ENCODE assay signal across 8 cellular contexts in the genomic region with DNA sequence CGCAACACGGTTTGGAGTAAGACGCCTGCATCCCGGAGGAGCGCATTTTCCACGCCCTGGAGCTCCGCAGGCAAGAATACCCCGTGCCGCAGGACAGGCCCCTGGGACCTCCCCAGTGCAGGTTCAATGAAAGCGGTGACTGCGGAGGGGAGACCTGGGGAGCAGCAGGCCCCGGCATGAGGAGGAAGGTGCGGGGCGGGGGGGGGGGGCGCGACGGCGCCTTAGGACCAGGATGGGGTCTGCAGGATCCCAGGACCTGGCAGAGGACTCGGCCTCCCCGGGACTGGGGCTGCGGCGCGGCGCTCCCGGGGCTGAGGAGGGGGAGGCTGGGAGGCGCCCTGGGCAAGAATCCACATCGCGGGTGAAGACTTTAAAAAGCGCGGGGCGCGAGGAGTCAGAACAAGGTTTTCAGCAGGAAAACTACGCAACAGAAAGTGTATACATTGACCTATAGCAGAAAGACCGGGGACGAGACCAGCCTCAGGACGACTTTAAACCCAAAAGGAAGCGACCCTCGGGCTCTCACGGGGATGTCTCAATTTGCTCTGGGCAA. TPM values are rescaled to one million over a fixed set of nuclear protein-coding genes. Genes with fewer than 3 reads are reported as not detected.
A peak's percentile ranks its signal among the peaks of the same experiment; 100 is the strongest.
DNase-seq lines count a peak whose midpoint lies in the region; TF ChIP-seq lines count a peak whose summit lies in the region.

No MANE protein-coding gene starts in this region.

- H3K36me3 ChIP-seq in tibial nerve, result peaks cover 0 to 21% (median 0%) of the 10 kb centered on the region in 3 donors

- intact Hi-C loops in activated naive CD4-positive, alpha-beta T cell treated with anti-CD3 and anti-CD28 coated beads for 36 hours (cut with micrococcal nuclease), result loop anchor here (2.0 to 10.0 kb wide), 3 partner anchors 44 to 130 kb away; a partner anchor contains a TSS
- intact Hi-C loops in dendritic cell treated with granulocyte-macrophage colony-stimulating factor and Interleukin-4, amounts not matched to agents 40 ng/mL and 50 ng/mL, for 4 days (cut with micrococcal nuclease), result no loop called here

- peak overlapping the region; percentile 15 to 92 (median 87) for H3K27ac ChIP-seq in tibial nerve

- CTCF ChIA-PET in activated naive CD4-positive, alpha-beta T cell treated with anti-CD3 and anti-CD28 coated beads for 36 hours (lab: Charles Lee), result interaction anchor here (0.6 kb wide), 1 partner anchor 1072 kb away, joined by 3 read pairs; no protein-coding TSS in a partner anchor

- peak overlapping the region; percentile 51 to 92 (median 75) for H3K4me3 ChIP-seq in tibial nerve

- H3K36me3 Mint-ChIP-seq in activated naive CD4-positive, alpha-beta T cell treated with anti-CD3 and anti-CD28 coated beads for 36 hours (ENCODE audit: low read depth), result peaks cover 23% of the 10 kb centered on the region
- H3K36me3 Mint-ChIP-seq in HFFc6 (ENCODE audit: low read depth), result peaks cover 5% of the 10 kb centered on the region
- peaks cover 49% of the 10 kb centered on the region for H3K36me3 Mint-ChIP-seq in dendritic cell treated with granulocyte-macrophage colony-stimulating factor and Interleukin-4, amounts not matched to agents 40 ng/mL and 50 ng/mL, for 4 days (ENCODE audit: low read depth)

- TF ChIP-seq POLR2A in tibial nerve (IDR thresholded peaks at IDR 0.05), result no peak

- TF ChIP-seq CTCF in HFFc6 (IDR thresholded peaks at IDR 0.05), result no peak
- TF ChIP-seq CTCF in tibial nerve (IDR thresholded peaks at IDR 0.05), result no peak

- H3K27ac Mint-ChIP-seq in activated naive CD4-positive, alpha-beta T cell treated with anti-CD3 and anti-CD28 coated beads for 36 hours, result peak overlapping the region; percentile 89
- H3K27ac Mint-ChIP-seq in HFFc6, result peak overlapping the region; percentile 92
- peak overlapping the region; percentile 91 for H3K27ac Mint-ChIP-seq in dendritic cell treated with granulocyte-macrophage colony-stimulating factor and Interleukin-4, amounts not matched to agents 40 ng/mL and 50 ng/mL, for 4 days

- H3K27me3 Mint-ChIP-seq in activated naive CD4-positive, alpha-beta T cell treated with anti-CD3 and anti-CD28 coated beads for 36 hours (ENCODE audit: low read depth), result no peaks in the 10 kb centered on the region
- H3K27me3 Mint-ChIP-seq in HFFc6 (ENCODE audit: insufficient read depth), result no peaks in the 10 kb centered on the region; the same call in none of the 2 replicates
- no peaks in the 10 kb centered on the region for H3K27me3 Mint-ChIP-seq in dendritic cell treated with granulocyte-macrophage colony-stimulating factor and Interleukin-4, amounts not matched to agents 40 ng/mL and 50 ng/mL, for 4 days

- DNase-seq in activated naive CD4-positive, alpha-beta T cell treated with anti-CD3 and anti-CD28 coated beads for 36 hours, result peak; percentile 22
- no peak for DNase-seq in activated naive CD4-positive, alpha-beta T cell treated with Interleukin-2 at 50 U/mL for 16 hours
- DNase-seq in HFFc6, result no peak
- peak; percentile 45 for DNase-seq in NCI-H526 treated with DMSO at 0.1 percent for 48 hours (lab: John Stamatoyannopoulos, UW)
- DNase-seq in lung microvascular endothelial cell (ENCODE audit: low read depth in 2 of 2), result peak; percentile 18 to 36
- no peak for DNase-seq in tibial nerve (ENCODE audit: low spot score in 2 of 2)
- no peak for DNase-seq in SKM-1 treated with dmso at 0.1 percent for 144 hours (lab: John Stamatoyannopoulos, UW; ENCODE audit: unreplicated experiment)

- TF ChIP-seq EP300 in tibial nerve (IDR thresholded peaks at IDR 0.05), result no peak

- peaks cover 3% of the 10 kb centered on the region for H3K9me3 Mint-ChIP-seq in activated naive CD4-positive, alpha-beta T cell treated with anti-CD3 and anti-CD28 coated beads for 36 hours
- peaks cover 20% of the 10 kb centered on the region for H3K9me3 Mint-ChIP-seq in HFFc6
- peaks cover 7% of the 10 kb centered on the region for H3K9me3 Mint-ChIP-seq in dendritic cell treated with granulocyte-macrophage colony-stimulating factor and Interleukin-4, amounts not matched to agents 40 ng/mL and 50 ng/mL, for 4 days

- H3K9me3 ChIP-seq in tibial nerve, result no peaks in the 10 kb centered on the region

- peaks cover 23% of the 10 kb centered on the region for H3K4me1 Mint-ChIP-seq in activated naive CD4-positive, alpha-beta T cell treated with anti-CD3 and anti-CD28 coated beads for 36 hours (ENCODE audit: low read depth)
- H3K4me1 Mint-ChIP-seq in HFFc6 (ENCODE audit: low read depth), result peaks cover 22% of the 10 kb centered on the region
- H3K4me1 Mint-ChIP-seq in dendritic cell treated with granulocyte-macrophage colony-stimulating factor and Interleukin-4, amounts not matched to agents 40 ng/mL and 50 ng/mL, for 4 days (ENCODE audit: low read depth), result peaks cover 14% of the 10 kb centered on the region

- peaks cover 0 to 30% (median 5%) of the 10 kb centered on the region in 4 donors for H3K4me1 ChIP-seq in tibial nerve

- peak overlapping the region; percentile 85 for H3K4me3 Mint-ChIP-seq in activated naive CD4-positive, alpha-beta T cell treated with anti-CD3 and anti-CD28 coated beads for 36 hours
- H3K4me3 Mint-ChIP-seq in HFFc6, result peak overlapping the region; percentile 86
- peak overlapping the region; percentile 78 for H3K4me3 Mint-ChIP-seq in dendritic cell treated with granulocyte-macrophage colony-stimulating factor and Interleukin-4, amounts not matched to agents 40 ng/mL and 50 ng/mL, for 4 days

- H3K27me3 ChIP-seq in tibial nerve, result no peaks in the 10 kb centered on the region

- 0 to 1% methylated on average over 32 to 34 of the region's 39 CpGs for WGBS in tibial nerve, 2 donors

RNA-seq across cellular contexts. Expression of a gene that starts 0.4 kb away (rescaled TPM):
- total RNA-seq in activated naive CD4-positive, alpha-beta T cell treated with anti-CD3 and anti-CD28 coated beads for 36 hours, result 10 to 100 TPM; 10.4 to 12.1 TPM
- total RNA-seq in HFFc6 (2021; fragmentation: NEBNext Ultra II Directional; extraction: Animal tissue kit (Norgen Biotek cat#: 25700)), result 10 to 100 TPM; 11.3 to 15.0 (median 13.5) TPM
- total RNA-seq in lung microvascular endothelial cell (8.5 and 8.7 TPM in 2 replicates), tibial nerve (10 to 100 TPM; 11.6 to 15.9 (median 13.3) TPM)

RNA-seq across cellular contexts. Expression of a gene that starts 52.2 kb away (rescaled TPM):
- 1 to 10 TPM; 4.8 to 4.9 TPM for total RNA-seq in activated naive CD4-positive, alpha-beta T cell treated with anti-CD3 and anti-CD28 coated beads for 36 hours
- 1 to 10 TPM; 2.1 to 3.7 (median 3.1) TPM for total RNA-seq in HFFc6 (2021; fragmentation: NEBNext Ultra II Directional; extraction: Animal tissue kit (Norgen Biotek cat#: 25700))
- total RNA-seq in lung microvascular endothelial cell, result 2.2 and 3.0 TPM in 2 replicates
- 10 to 100 TPM in 1 of 4 donors, 1 to 10 TPM in 3; 6.3 to 10.3 (median 8.2) TPM for total RNA-seq in tibial nerve

Comparison
In these comparisons a context has a peak if more than half of its experiments do, and no peak if none do; other contexts are left out.
1. DNase-seq: peak in activated naive CD4-positive, alpha-beta T cell treated with anti-CD3 and anti-CD28 coated beads for 36 hours (single experiment), NCI-H526 treated with DMSO at 0.1 percent for 48 hours (single experiment) and lung microvascular endothelial cell (2 of 2); none in activated naive CD4-positive, alpha-beta T cell treated with Interleukin-2 at 50 U/mL for 16 hours (single experiment), HFFc6 (single experiment), tibial nerve (0 of 2) and SKM-1 treated with dmso at 0.1 percent for 144 hours (single experiment).
2. Peak in every context shown above with its lines, with median percentiles within 50 percentile points of each other: H3K27ac Mint-ChIP-seq and H3K4me3 Mint-ChIP-seq.